24 cellular contexts compared by ENCODE assay signal in genomic region chr9:99361827-99362226, GRCh38.
DNase-seq lines count a peak whose midpoint lies in the region; ATAC-seq and TF ChIP-seq lines count a peak whose summit lies in the region.
"Had no signal": no experiment of that assay in that cellular context is flagged by ENCODE, and none has a peak within 500 bp of the region (broad histone marks: within the 10 kb centered on the region; RNA-seq: fewer than 3 reads in every experiment).

No MANE protein-coding gene starts in this region.

- H3K4me3 Mint-ChIP-seq in WTC11 (no peak overlapping the region), endodermal cell (no peak overlapping the region)
- H3K4me3 Mint-ChIP-seq: activated CD8-positive, alpha-beta T cell treated with anti-CD3 and anti-CD28 coated beads for 36 hours; activated naive CD8-positive, alpha-beta T cell treated with anti-CD3 and anti-CD28 coated beads, Interleukin-2, amount 10 ng/mL, durations not matched to agents 7 days and 5 days; CD4-positive, alpha-beta memory T cell; memory B cell; T-cell had no signal

- H3K27ac Mint-ChIP-seq in WTC11 (no peak overlapping the region), endodermal cell (no peak overlapping the region)
- H3K27ac Mint-ChIP-seq: activated CD8-positive, alpha-beta T cell treated with anti-CD3 and anti-CD28 coated beads for 36 hours; activated naive CD8-positive, alpha-beta T cell treated with anti-CD3 and anti-CD28 coated beads, Interleukin-2, amount 10 ng/mL, durations not matched to agents 7 days and 5 days; CD4-positive, alpha-beta memory T cell; memory B cell; T-cell had no signal

- no peaks in the 10 kb centered on the region for H3K4me1 Mint-ChIP-seq in WTC11
- H3K4me1 Mint-ChIP-seq in endodermal cell: peaks cover 13% of the 10 kb centered on the region
- H3K4me1 Mint-ChIP-seq: CD4-positive, alpha-beta memory T cell; memory B cell had no signal

- no peak for TF ChIP-seq CTCF in WTC11 (IDR thresholded peaks at IDR 0.05)
- no peak for TF ChIP-seq CTCF in endodermal cell (conservative IDR thresholded peaks at IDR 0.05)
- TF ChIP-seq CTCF in right lobe of liver (IDR thresholded peaks at IDR 0.05): no peak
- TF ChIP-seq CTCF in testis (IDR thresholded peaks at IDR 0.05): no peak

- no peak overlapping the region for H3K27ac ChIP-seq in endodermal cell (ENCODE audit: low read depth, low read length)
- H3K27ac ChIP-seq in right lobe of liver: no peak overlapping the region
- no peak overlapping the region for H3K27ac ChIP-seq in testis
- H3K27ac ChIP-seq: SJSA1, tibial artery had no signal

- H3K9me3 ChIP-seq in endodermal cell (ENCODE audit: control insufficient read depth, low read length) (no peaks in the 10 kb centered on the region), right lobe of liver (no peaks in the 10 kb centered on the region), testis (no peaks in the 10 kb centered on the region)
- H3K9me3 ChIP-seq: MG63, SJSA1, tibial artery had no signal

- peak; percentile 45 for DNase-seq in WTC11 (ENCODE audit: low spot score)
- DNase-seq in endodermal cell: peak; percentile 67
- DNase-seq in right lobe of liver: peak in 1 of 3 donors; percentile 19
- DNase-seq in testis: peak; percentile 37
- DNase-seq in stimulated activated naive CD8-positive, alpha-beta T cell treated with anti-CD3 and anti-CD28 coated beads, Interleukin-15, Interleukin-2, amounts not matched to agents 100 U/mL and 50 U/mL, for 24 hours: no peak
- no peak for DNase-seq in NCI-H2107 (lab: John Stamatoyannopoulos, UW)
- DNase-seq: activated CD4-positive, alpha-beta T cell treated with anti-CD3 and anti-CD28 coated beads for 1 hour; activated CD8-positive, alpha-beta T cell treated with anti-CD3 and anti-CD28 coated beads for 36 hours; activated effector memory CD4-positive, alpha-beta T cell treated with anti-CD3 and anti-CD28 coated beads, Interleukin-2, amount 50 U/mL, for 16 hours; activated naive CD8-positive, alpha-beta T cell treated with anti-CD3 and anti-CD28 coated beads, Interleukin-2, amount 10 ng/mL, durations not matched to agents 7 days and 5 days; CD4-positive, alpha-beta memory T cell; effector memory CD4-positive, alpha-beta T cell; kidney glomerular epithelial cell; MG63; NCI-H2029 treated with DMSO at 0.1 percent for 48 hours; NCI-H524 treated with DMSO at 0.1 percent for 48 hours; stimulated activated CD4-positive, alpha-beta T cell treated with anti-CD3 and anti-CD28 coated beads, Interleukin-4, amount 100 ng/mL, for 1 hour; stimulated activated naive CD4-positive, alpha-beta T cell treated with Interleukin-2 at 50 U/mL for 16 hours; T-cell; tibial artery had no signal

- CTCF ChIA-PET in WTC11 (lab: Charles Lee): interaction anchor here (1.3 kb wide), 1 partner anchor 177 kb away, joined by 3 read pairs; no protein-coding TSS in a partner anchor

- no peaks in the 10 kb centered on the region for H3K27me3 ChIP-seq in endodermal cell (ENCODE audit: control insufficient read depth, insufficient read depth, low read length, poor library complexity, severe bottlenecking)
- H3K27me3 ChIP-seq in right lobe of liver: no peaks in the 10 kb centered on the region
- no peaks in the 10 kb centered on the region for H3K27me3 ChIP-seq in testis
- H3K27me3 ChIP-seq: MG63, SJSA1 had no signal

- H3K27me3 Mint-ChIP-seq in WTC11 (ENCODE audit: low read depth): no peaks in the 10 kb centered on the region; the same call in none of the 2 replicates
- H3K27me3 Mint-ChIP-seq in endodermal cell (ENCODE audit: insufficient read depth): peaks cover 12% of the 10 kb centered on the region

- TF ChIP-seq POLR2A in right lobe of liver (IDR thresholded peaks at IDR 0.05) (no peak), testis (IDR thresholded peaks at IDR 0.05) (no peak)

- no peaks in the 10 kb centered on the region for H3K36me3 Mint-ChIP-seq in WTC11
- no peaks in the 10 kb centered on the region for H3K36me3 Mint-ChIP-seq in endodermal cell (ENCODE audit: low read depth)
- H3K36me3 Mint-ChIP-seq: activated naive CD8-positive, alpha-beta T cell treated with anti-CD3 and anti-CD28 coated beads, Interleukin-2, amount 10 ng/mL, durations not matched to agents 7 days and 5 days; CD4-positive, alpha-beta memory T cell; memory B cell; T-cell had no signal

- no peaks in the 10 kb centered on the region for H3K4me1 ChIP-seq in endodermal cell (ENCODE audit: control insufficient read depth, insufficient read depth, low read length)
- peaks cover 0 to 17% (median 7%) of the 10 kb centered on the region in 4 donors for H3K4me1 ChIP-seq in right lobe of liver
- peaks cover 6% of the 10 kb centered on the region for H3K4me1 ChIP-seq in testis

- ATAC-seq in WTC11: peak; percentile 89
- peak; percentile 10 to 47 (median 26) for ATAC-seq in right lobe of liver
- no peak for ATAC-seq in GM21786 (IDR thresholded peaks at IDR 0.05; ENCODE audit: unreplicated experiment)
- ATAC-seq in stimulated activated naive CD8-positive, alpha-beta T cell treated with anti-CD3 and anti-CD28 coated beads, Interleukin-15, Interleukin-2, amounts not matched to agents 100 U/mL and 50 U/mL, for 24 hours: no peak
- ATAC-seq: activated CD8-positive, alpha-beta T cell treated with anti-CD3 and anti-CD28 coated beads for 36 hours; K562; T-cell had no signal

- H3K9me3 Mint-ChIP-seq in WTC11 (0 out of 2 replicates have a peak, but pooled peaks cover 3% of the 10 kb centered on the region), endodermal cell (no peaks in the 10 kb centered on the region)
- H3K9me3 Mint-ChIP-seq: activated CD8-positive, alpha-beta T cell treated with anti-CD3 and anti-CD28 coated beads for 36 hours; activated naive CD8-positive, alpha-beta T cell treated with anti-CD3 and anti-CD28 coated beads, Interleukin-2, amount 10 ng/mL, durations not matched to agents 7 days and 5 days; memory B cell; T-cell had no signal

- POLR2A ChIA-PET in WTC11 (lab: Charles Lee): no interaction called here

- H3K4me3 ChIP-seq in endodermal cell (ENCODE audit: low read length): no peak overlapping the region
- no peak overlapping the region for H3K4me3 ChIP-seq in right lobe of liver
- no peak overlapping the region for H3K4me3 ChIP-seq in testis
- H3K4me3 ChIP-seq: K562, MG63, SJSA1, tibial artery had no signal

- no peak overlapping the region for H3K9ac ChIP-seq in endodermal cell (ENCODE audit: extremely low read depth, low read length, poor library complexity, severe bottlenecking)

- H3K36me3 ChIP-seq in endodermal cell (ENCODE audit: control insufficient read depth, insufficient read depth, low read length) (no peaks in the 10 kb centered on the region), right lobe of liver (no peaks in the 10 kb centered on the region), testis (ENCODE audit: low read depth, missing control alignments) (no peaks in the 10 kb centered on the region)
- H3K36me3 ChIP-seq: MG63, SJSA1, tibial artery had no signal

- WGBS in endodermal cell (ENCODE audit: insufficient coverage in 1 of 2, insufficient read length in 1 of 2), 2 experiments: 27 to 58% methylated on average over 6 to 8 of the region's 8 CpGs
- 3% methylated on average over 5 of the region's 8 CpGs for WGBS in right lobe of liver (ENCODE audit: insufficient coverage, low coverage, low lambda C conversion rate, missing lambda C conversion rate)
- 18 to 26% methylated on average over 8 of the region's 8 CpGs for WGBS in testis, 2 donors

- intact Hi-C loops in right lobe of liver (cut with DNase I) (no loop called here), testis (cut with DNase I; ENCODE audit: low total_unique reads) (no loop called here)

TF ChIP-seq in WTC11, 78 proteins besides CTCF, POLR2A, EP300 and RAD21:
- no peak for TF ChIP-seq CREM (CRISPR knock-in tag; IDR thresholded peaks at IDR 0.05)
- TF ChIP-seq ATF3 (CRISPR knock-in tag; conservative IDR thresholded peaks at IDR 0.05): no peak
- TF ChIP-seq FOXJ3 (CRISPR knock-in tag; IDR thresholded peaks at IDR 0.05; ENCODE audit: borderline replicate concordance): no peak
- TF ChIP-seq ZMAT4 (CRISPR knock-in tag; IDR thresholded peaks at IDR 0.05): no peak
- TF ChIP-seq MXD4 (CRISPR knock-in tag; IDR thresholded peaks at IDR 0.05; ENCODE audit: borderline replicate concordance): no peak
- TF ChIP-seq SMAD4 (CRISPR knock-in tag; IDR thresholded peaks at IDR 0.05): no peak
- no peak for TF ChIP-seq AR (CRISPR knock-in tag; IDR thresholded peaks at IDR 0.05)
- no peak for TF ChIP-seq TEAD1 (CRISPR knock-in tag; IDR thresholded peaks at IDR 0.05)

Comparison
In these comparisons a context has a peak if more than half of its experiments do, and no peak if none do; other contexts are left out.
1. ATAC-seq: peak in WTC11 (single experiment) and right lobe of liver (4 of 4); none in GM21786 (single experiment) and stimulated activated naive CD8-positive, alpha-beta T cell treated with anti-CD3 and anti-CD28 coated beads, Interleukin-15, Interleukin-2, amounts not matched to agents 100 U/mL and 50 U/mL, for 24 hours (single experiment).
2. DNase-seq: peak in WTC11 (single experiment), endodermal cell (single experiment) and testis (single experiment); none in stimulated activated naive CD8-positive, alpha-beta T cell treated with anti-CD3 and anti-CD28 coated beads, Interleukin-15, Interleukin-2, amounts not matched to agents 100 U/mL and 50 U/mL, for 24 hours (single experiment) and NCI-H2107 (single experiment).